In the genomic region with DNA sequence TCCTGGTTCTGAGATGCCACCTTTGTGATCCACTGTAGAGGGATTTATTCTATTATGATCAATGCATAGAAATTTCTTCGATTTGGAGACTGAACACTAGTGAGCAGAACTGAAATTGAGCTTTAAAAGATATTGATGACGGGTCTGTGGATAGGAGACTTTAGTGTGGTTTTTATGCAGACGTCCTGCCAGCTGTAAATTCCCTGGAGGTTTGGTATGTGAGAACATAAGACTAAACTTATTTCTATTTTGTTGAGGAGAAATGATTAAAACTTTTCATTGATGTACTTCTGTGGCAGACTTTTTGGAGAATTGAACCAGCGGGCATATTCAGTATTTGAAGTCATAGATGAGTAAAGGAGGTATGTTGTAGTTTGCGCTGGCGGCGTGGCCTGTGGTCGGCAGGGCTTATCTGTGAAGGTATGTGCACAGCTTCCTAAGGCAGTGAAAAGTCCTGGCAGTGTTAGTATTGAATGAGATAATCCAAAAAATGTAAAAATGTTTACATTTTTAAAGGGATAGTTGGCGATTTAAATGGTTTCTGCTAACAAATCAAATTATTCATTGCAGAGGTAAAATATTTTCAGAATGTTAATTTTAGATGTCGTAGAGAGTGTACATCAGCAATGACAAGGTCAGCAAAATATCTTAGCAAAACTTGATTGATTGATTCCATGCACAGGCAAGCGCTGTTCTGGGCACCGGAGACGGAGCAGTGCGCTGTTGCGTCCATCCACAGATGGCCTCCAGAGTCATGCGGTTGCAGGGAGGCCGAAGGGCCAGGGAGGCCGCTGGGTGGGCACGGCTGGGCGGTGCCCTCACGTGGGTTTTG, we compare ENCODE assay signal across 8 cellular contexts. TPM values are rescaled to one million over a fixed set of nuclear protein-coding genes. Genes with fewer than 3 reads are reported as not detected.
DNase-seq lines count a peak whose midpoint lies in the region; ATAC-seq and TF ChIP-seq lines count a peak whose summit lies in the region.

No MANE protein-coding gene starts in this region.

- no peak overlapping the region for H4K91ac ChIP-seq in trophoblast cell (ENCODE audit: low read depth, low read length)

- CTCF ChIA-PET in CD8-positive, alpha-beta T cell (lab: Charles Lee) = interaction anchor here (1.4 kb wide), 1 partner anchor 32 kb away, joined by 3 read pairs; no protein-coding TSS in a partner anchor

- H4K8ac ChIP-seq in trophoblast cell (ENCODE audit: low read depth, low read length) = no peak overlapping the region

- no peak overlapping the region for H3K27ac ChIP-seq in CD8-positive, alpha-beta T cell (ENCODE audit: low read depth, low read length)
- H3K27ac ChIP-seq in SJSA1 (peak overlapping the region; percentile 50), trophoblast cell (ENCODE audit: low read depth, low read length) (no peak overlapping the region)

- H2BK5ac ChIP-seq in trophoblast cell (ENCODE audit: low read depth, low read length, poor library complexity) = peak overlapping the region; percentile 15

- peak overlapping the region; percentile 52 for H2AFZ ChIP-seq in trophoblast cell (ENCODE audit: insufficient read depth, low read length, poor library complexity)

- H3K4me1 ChIP-seq in CD8-positive, alpha-beta T cell (ENCODE audit: insufficient read depth, low read length) = peaks cover 29% of the 10 kb centered on the region
- H3K4me1 ChIP-seq in SJSA1 (replicated peaks) = peaks cover 23% of the 10 kb centered on the region
- peaks cover 3 to 5% of the 10 kb centered on the region in 2 experiments for H3K4me1 ChIP-seq in trophoblast cell (ENCODE audit: control insufficient read depth in 1 of 2, insufficient read depth in 2 of 2, low read length in 2 of 2)

- whole genome bisulfite sequencing in trophoblast cell (ENCODE audit: extremely low coverage, insufficient coverage, insufficient read length) = no CpG with 5 or more reads among the region's 21 CpGs

- peaks cover 15% of the 10 kb centered on the region for H3K79me2 ChIP-seq in trophoblast cell (ENCODE audit: control insufficient read depth, insufficient read depth, low read length, poor library complexity)

- H3K9ac ChIP-seq in trophoblast cell (ENCODE audit: low read length) = no peak overlapping the region

- peaks cover 5% of the 10 kb centered on the region for H3K36me3 ChIP-seq in CD8-positive, alpha-beta T cell (ENCODE audit: insufficient read depth, low read length)
- peaks cover 47% of the 10 kb centered on the region for H3K36me3 ChIP-seq in SJSA1
- H3K36me3 ChIP-seq in trophoblast cell (ENCODE audit: control insufficient read depth in 1 of 2, insufficient read depth in 2 of 2, low read length in 2 of 2) = peaks cover 22 to 23% of the 10 kb centered on the region in 2 experiments

- H3K14ac ChIP-seq in trophoblast cell (ENCODE audit: low read length) = no peak overlapping the region

- H2AK5ac ChIP-seq in trophoblast cell (ENCODE audit: low read length) = no peak overlapping the region

- no peak for TF ChIP-seq CTCF in CD8-positive, alpha-beta T cell (IDR thresholded peaks at IDR 0.05)

- ATAC-seq in CD8-positive, alpha-beta T cell = no peak
- no peak for ATAC-seq in effector memory CD8-positive, alpha-beta T cell (replicated peaks)
- no peak for ATAC-seq in HG02642 (IDR thresholded peaks at IDR 0.05; ENCODE audit: poor library complexity, unreplicated experiment)

- no peak overlapping the region for H3K23ac ChIP-seq in trophoblast cell (ENCODE audit: low read length)

- H3K9me3 ChIP-seq in CD8-positive, alpha-beta T cell (ENCODE audit: low read length) = no peaks in the 10 kb centered on the region
- no peaks in the 10 kb centered on the region for H3K9me3 ChIP-seq in SJSA1 (replicated peaks)
- no peaks in the 10 kb centered on the region for H3K9me3 ChIP-seq in trophoblast cell (ENCODE audit: insufficient read depth, low read depth, low read length)

- H2BK120ac ChIP-seq in trophoblast cell (ENCODE audit: insufficient read depth, low read length, poor library complexity) = no peak overlapping the region

- no peak overlapping the region for H4K12ac ChIP-seq in trophoblast cell (ENCODE audit: low read depth, low read length)

- H2BK12ac ChIP-seq in trophoblast cell (ENCODE audit: low read length) = no peak overlapping the region

- peak overlapping the region; percentile 46 for H3K18ac ChIP-seq in trophoblast cell (ENCODE audit: low read length)

- no peak overlapping the region for H3K4me2 ChIP-seq in trophoblast cell (ENCODE audit: low read length)

- no peaks in the 10 kb centered on the region for H3K9me3 Mint-ChIP-seq in CD8-positive, alpha-beta T cell
- H3K9me3 Mint-ChIP-seq in effector memory CD8-positive, alpha-beta T cell = no peaks in the 10 kb centered on the region
- H3K9me3 Mint-ChIP-seq in T-helper 2 cell treated with Interferon-gamma antibody and Interleukin-4, amounts not matched to agents 5 μg/mL and 100 μg/mL, for 36 hours = no peaks in the 10 kb centered on the region

- no peaks in the 10 kb centered on the region for H3K27me3 Mint-ChIP-seq in CD8-positive, alpha-beta T cell (ENCODE audit: low read depth)
- H3K27me3 Mint-ChIP-seq in effector memory CD8-positive, alpha-beta T cell = no peaks in the 10 kb centered on the region
- H3K27me3 Mint-ChIP-seq in T-helper 2 cell treated with Interferon-gamma antibody and Interleukin-4, amounts not matched to agents 5 μg/mL and 100 μg/mL, for 36 hours (ENCODE audit: low read depth) = no peaks in the 10 kb centered on the region

- POLR2A ChIA-PET in CD8-positive, alpha-beta T cell (lab: Charles Lee) = no interaction called here

- H3K4me3 Mint-ChIP-seq in CD8-positive, alpha-beta T cell = no peak overlapping the region
- H3K4me3 Mint-ChIP-seq in effector memory CD8-positive, alpha-beta T cell = no peak overlapping the region
- H3K4me3 Mint-ChIP-seq in T-helper 2 cell treated with Interferon-gamma antibody and Interleukin-4, amounts not matched to agents 5 μg/mL and 100 μg/mL, for 36 hours = no peak overlapping the region

- H3K4me1 Mint-ChIP-seq in CD8-positive, alpha-beta T cell (ENCODE audit: low read depth) = peaks cover 67% of the 10 kb centered on the region
- H3K4me1 Mint-ChIP-seq in effector memory CD8-positive, alpha-beta T cell (ENCODE audit: low read depth in 2 of 2) = peaks cover 55 to 57% of the 10 kb centered on the region in 2 donors
- peaks cover 58% of the 10 kb centered on the region for H3K4me1 Mint-ChIP-seq in T-helper 2 cell treated with Interferon-gamma antibody and Interleukin-4, amounts not matched to agents 5 μg/mL and 100 μg/mL, for 36 hours (ENCODE audit: low read depth)

- no peaks in the 10 kb centered on the region for H3K27me3 ChIP-seq in CD8-positive, alpha-beta T cell (ENCODE audit: insufficient read depth, low read length)
- no peaks in the 10 kb centered on the region for H3K27me3 ChIP-seq in SJSA1 (replicated peaks)
- no peaks in the 10 kb centered on the region for H3K27me3 ChIP-seq in trophoblast cell (ENCODE audit: insufficient read depth, low read length)

- H3K27ac Mint-ChIP-seq in CD8-positive, alpha-beta T cell = peak overlapping the region; percentile 12
- H3K27ac Mint-ChIP-seq in effector memory CD8-positive, alpha-beta T cell = peak overlapping the region; percentile 64 to 86
- no peak overlapping the region for H3K27ac Mint-ChIP-seq in T-helper 2 cell treated with Interferon-gamma antibody and Interleukin-4, amounts not matched to agents 5 μg/mL and 100 μg/mL, for 36 hours

- H3K4ac ChIP-seq in trophoblast cell (ENCODE audit: low read depth, low read length) = peak overlapping the region; percentile 97

- H3K79me1 ChIP-seq in trophoblast cell (ENCODE audit: low read length) = no peaks in the 10 kb centered on the region

- DNase-seq in CD8-positive, alpha-beta T cell = no peak
- DNase-seq in SJSA1 (ENCODE audit: low read depth in 1 of 2, low spot score in 2 of 2) = no peak
- DNase-seq in effector memory CD8-positive, alpha-beta T cell = no peak
- peak in 1 of 2 donors; percentile 61 for DNase-seq in trophoblast cell
- no peak for DNase-seq in T-helper 2 cell treated with Interferon-gamma antibody and Interleukin-4, amounts not matched to agents 5 μg/mL and 100 μg/mL, for 36 hours (ENCODE audit: low spot score)
- DNase-seq in HUDEP-2 (lab: John Stamatoyannopoulos, UW; ENCODE audit: unreplicated experiment in 76 of 76) = no peak
- DNase-seq in T1000 (lab: John Stamatoyannopoulos, UW) = no peak

- intact Hi-C loops in CD8-positive, alpha-beta T cell (cut with DNase I, micrococcal nuclease) = no loop called here

- H3K4me3 ChIP-seq in CD8-positive, alpha-beta T cell (ENCODE audit: low read depth, low read length) = no peak overlapping the region
- H3K4me3 ChIP-seq in SJSA1 = no peak overlapping the region
- H3K4me3 ChIP-seq in trophoblast cell (ENCODE audit: low read depth, low read length) = no peak overlapping the region

- H3K36me3 Mint-ChIP-seq in CD8-positive, alpha-beta T cell = peaks cover 33% of the 10 kb centered on the region
- H3K36me3 Mint-ChIP-seq in effector memory CD8-positive, alpha-beta T cell (ENCODE audit: insufficient read depth) = peaks cover 26% of the 10 kb centered on the region
- H3K36me3 Mint-ChIP-seq in T-helper 2 cell treated with Interferon-gamma antibody and Interleukin-4, amounts not matched to agents 5 μg/mL and 100 μg/mL, for 36 hours (ENCODE audit: low read depth) = peaks cover 22% of the 10 kb centered on the region

RNA-seq across cellular contexts. Expression of gene TENT4A, which starts 20.4 kb away (rescaled TPM):
- total RNA-seq in CD8-positive, alpha-beta T cell = 10 to 100 TPM; 39.9 to 42.6 TPM
- 17.8 and 24.6 TPM in 2 replicates for total RNA-seq in SJSA1 (2014; rRNA removed; shearing (Covaris generic))
- 27.5 and 27.8 TPM in 2 replicates for polyA plus RNA-seq in trophoblast cell (2013)
